Comparison of ENCODE assay signal across 1 cellular context in genomic region chr5:77631166-77631582, GRCh38.
TF ChIP-seq lines count a peak whose summit lies in the region.

No MANE protein-coding gene starts in this region.

TF ChIP-seq in HCT116, 20 proteins besides CTCF, POLR2A, EP300 and RAD21 (continued from another document):
- TF ChIP-seq MAX (IDR thresholded peaks at IDR 0.05): no peak
- TF ChIP-seq EZH2phosphoT487 (IDR thresholded peaks at IDR 0.05; ENCODE audit: borderline replicate concordance): no peak
- TF ChIP-seq JUND (IDR thresholded peaks at IDR 0.05): no peak
- no peak for TF ChIP-seq SRF (IDR thresholded peaks at IDR 0.05; ENCODE audit: low read depth)
- no peak for TF ChIP-seq FOSL1 (IDR thresholded peaks at IDR 0.05; ENCODE audit: low read depth)
- no peak for TF ChIP-seq ZNF274 (IDR thresholded peaks at IDR 0.05; ENCODE audit: low read depth, low read length)
- no peak for TF ChIP-seq SIN3A (IDR thresholded peaks at IDR 0.05; ENCODE audit: low read depth)
